In the genomic region with DNA sequence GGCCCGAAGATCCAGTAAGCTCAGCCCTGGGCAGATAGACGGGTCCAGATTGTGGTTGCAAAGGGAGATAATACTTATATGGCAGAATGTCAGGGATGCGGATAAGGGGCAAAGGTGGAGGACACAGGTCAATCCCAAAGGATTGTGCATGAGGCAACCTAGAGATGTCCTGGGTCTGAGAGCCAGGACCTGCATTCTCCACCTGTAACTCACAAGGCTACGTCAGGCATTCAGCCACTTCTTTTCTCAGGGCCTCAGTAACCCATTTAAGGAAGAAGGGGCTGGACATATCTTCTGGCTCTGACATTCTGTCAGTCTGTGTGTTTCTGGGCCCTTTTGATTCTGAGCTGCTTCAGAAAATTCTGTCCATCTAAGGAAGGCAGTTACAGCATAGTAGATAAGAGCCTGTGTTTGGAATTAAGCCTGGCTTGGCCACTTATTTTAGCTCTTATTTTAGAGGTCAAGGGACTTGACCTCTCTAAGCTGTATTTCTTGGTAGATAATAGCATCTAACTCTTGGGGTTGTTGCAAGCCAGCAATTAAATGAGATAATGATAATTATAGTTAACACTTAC, we compare ENCODE assay signal across 1 cellular context.
TF ChIP-seq lines count a peak whose summit lies in the region.

No MANE protein-coding gene starts in this region.

TF ChIP-seq in H1, 55 proteins besides CTCF, POLR2A, EP300 and RAD21:
- TF ChIP-seq RBBP5 (IDR thresholded peaks at IDR 0.05; ENCODE audit: borderline replicate concordance, low read depth, low read length) = no peak
- TF ChIP-seq BCL11A (IDR thresholded peaks at IDR 0.05; ENCODE audit: low read depth in 2 of 2, low read length in 2 of 2) = no peak
- no peak for TF ChIP-seq SP1 (IDR thresholded peaks at IDR 0.05; ENCODE audit: low read depth, low read length)
- TF ChIP-seq SAP30 (IDR thresholded peaks at IDR 0.05; ENCODE audit: insufficient read depth, insufficient replicate concordance, low read length) = no peak
- TF ChIP-seq SIN3A (conservative IDR thresholded peaks at IDR 0.05 in 1 of 2, IDR thresholded peaks at IDR 0.05 in 1 of 2; ENCODE audit: low read depth in 1 of 2, low read length in 2 of 2) = no peak
- TF ChIP-seq PHF8 (conservative IDR thresholded peaks at IDR 0.05; ENCODE audit: low read depth, low read length) = no peak
- TF ChIP-seq, protein P1, sequence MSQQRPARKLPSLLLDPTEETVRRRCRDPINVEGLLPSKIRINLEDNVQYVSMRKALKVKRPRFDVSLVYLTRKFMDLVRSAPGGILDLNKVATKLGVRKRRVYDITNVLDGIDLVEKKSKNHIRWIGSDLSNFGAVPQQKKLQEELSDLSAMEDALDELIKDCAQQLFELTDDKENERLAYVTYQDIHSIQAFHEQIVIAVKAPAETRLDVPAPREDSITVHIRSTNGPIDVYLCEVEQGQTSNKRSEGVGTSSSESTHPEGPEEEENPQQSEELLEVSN (IDR thresholded peaks at IDR 0.05) = no peak
- no peak for TF ChIP-seq RNF2 (IDR thresholded peaks at IDR 0.05; ENCODE audit: borderline replicate concordance, low read depth, low read length, missing control alignments, poor library complexity, severe bottlenecking)
- TF ChIP-seq SUZ12 (IDR thresholded peaks at IDR 0.05; ENCODE audit: low read length) = no peak
- no peak for TF ChIP-seq EZH2 (IDR thresholded peaks at IDR 0.05; ENCODE audit: low read depth, low read length, severe bottlenecking)
- TF ChIP-seq, protein P2, sequence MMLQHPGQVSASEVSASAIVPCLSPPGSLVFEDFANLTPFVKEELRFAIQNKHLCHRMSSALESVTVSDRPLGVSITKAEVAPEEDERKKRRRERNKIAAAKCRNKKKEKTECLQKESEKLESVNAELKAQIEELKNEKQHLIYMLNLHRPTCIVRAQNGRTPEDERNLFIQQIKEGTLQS (IDR thresholded peaks at IDR 0.05; ENCODE audit: insufficient read depth, low read depth, low read length) = no peak
- TF ChIP-seq SRF (IDR thresholded peaks at IDR 0.05; ENCODE audit: low read depth, low read length) = no peak
- TF ChIP-seq SIRT6 (IDR thresholded peaks at IDR 0.05; ENCODE audit: low read length) = no peak
- no peak for TF ChIP-seq NRF1 (IDR thresholded peaks at IDR 0.05; ENCODE audit: low read depth, low read length)
- TF ChIP-seq HDAC6 (IDR thresholded peaks at IDR 0.05; ENCODE audit: low read depth, low read length) = no peak
- TF ChIP-seq, protein P3, sequence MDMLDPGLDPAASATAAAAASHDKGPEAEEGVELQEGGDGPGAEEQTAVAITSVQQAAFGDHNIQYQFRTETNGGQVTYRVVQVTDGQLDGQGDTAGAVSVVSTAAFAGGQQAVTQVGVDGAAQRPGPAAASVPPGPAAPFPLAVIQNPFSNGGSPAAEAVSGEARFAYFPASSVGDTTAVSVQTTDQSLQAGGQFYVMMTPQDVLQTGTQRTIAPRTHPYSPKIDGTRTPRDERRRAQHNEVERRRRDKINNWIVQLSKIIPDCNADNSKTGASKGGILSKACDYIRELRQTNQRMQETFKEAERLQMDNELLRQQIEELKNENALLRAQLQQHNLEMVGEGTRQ (IDR thresholded peaks at IDR 0.05; ENCODE audit: low read length) = no peak
- TF ChIP-seq CHD2 (IDR thresholded peaks at IDR 0.05; ENCODE audit: low read length) = no peak
